1 cellular context compared by ENCODE assay signal in genomic region chr15:68618339-68619302, GRCh38.
TF ChIP-seq lines count a peak whose summit lies in the region.

No MANE protein-coding gene starts in this region.

TF ChIP-seq in SK-N-SH treated with all-trans-retinoic acid at 6 μM for 48 hours, 23 proteins besides CTCF, POLR2A, EP300 and RAD21 (continued from another document):
- TF ChIP-seq RARB (CRISPR knock-in tag; IDR thresholded peaks at IDR 0.05) = no peak
- TF ChIP-seq ARNTL (CRISPR knock-in tag; IDR thresholded peaks at IDR 0.05; ENCODE audit: borderline replicate concordance, low read depth) = no peak
- TF ChIP-seq ZNF8 (CRISPR knock-in tag; IDR thresholded peaks at IDR 0.05) = no peak
- TF ChIP-seq ESRRG (CRISPR knock-in tag; IDR thresholded peaks at IDR 0.05) = no peak
- TF ChIP-seq TCF4 (CRISPR knock-in tag; IDR thresholded peaks at IDR 0.05; ENCODE audit: borderline replicate concordance) = no peak
- no peak for TF ChIP-seq GLIS3 (CRISPR knock-in tag; IDR thresholded peaks at IDR 0.05)
- TF ChIP-seq, protein P1, sequence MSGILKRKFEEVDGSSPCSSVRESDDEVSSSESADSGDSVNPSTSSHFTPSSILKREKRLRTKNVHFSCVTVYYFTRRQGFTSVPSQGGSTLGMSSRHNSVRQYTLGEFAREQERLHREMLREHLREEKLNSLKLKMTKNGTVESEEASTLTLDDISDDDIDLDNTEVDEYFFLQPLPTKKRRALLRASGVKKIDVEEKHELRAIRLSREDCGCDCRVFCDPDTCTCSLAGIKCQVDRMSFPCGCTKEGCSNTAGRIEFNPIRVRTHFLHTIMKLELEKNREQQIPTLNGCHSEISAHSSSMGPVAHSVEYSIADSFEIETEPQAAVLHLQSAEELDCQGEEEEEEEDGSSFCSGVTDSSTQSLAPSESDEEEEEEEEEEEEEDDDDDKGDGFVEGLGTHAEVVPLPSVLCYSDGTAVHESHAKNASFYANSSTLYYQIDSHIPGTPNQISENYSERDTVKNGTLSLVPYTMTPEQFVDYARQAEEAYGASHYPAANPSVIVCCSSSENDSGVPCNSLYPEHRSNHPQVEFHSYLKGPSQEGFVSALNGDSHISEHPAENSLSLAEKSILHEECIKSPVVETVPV (CRISPR knock-in tag; IDR thresholded peaks at IDR 0.05) = no peak
- TF ChIP-seq, protein P2, sequence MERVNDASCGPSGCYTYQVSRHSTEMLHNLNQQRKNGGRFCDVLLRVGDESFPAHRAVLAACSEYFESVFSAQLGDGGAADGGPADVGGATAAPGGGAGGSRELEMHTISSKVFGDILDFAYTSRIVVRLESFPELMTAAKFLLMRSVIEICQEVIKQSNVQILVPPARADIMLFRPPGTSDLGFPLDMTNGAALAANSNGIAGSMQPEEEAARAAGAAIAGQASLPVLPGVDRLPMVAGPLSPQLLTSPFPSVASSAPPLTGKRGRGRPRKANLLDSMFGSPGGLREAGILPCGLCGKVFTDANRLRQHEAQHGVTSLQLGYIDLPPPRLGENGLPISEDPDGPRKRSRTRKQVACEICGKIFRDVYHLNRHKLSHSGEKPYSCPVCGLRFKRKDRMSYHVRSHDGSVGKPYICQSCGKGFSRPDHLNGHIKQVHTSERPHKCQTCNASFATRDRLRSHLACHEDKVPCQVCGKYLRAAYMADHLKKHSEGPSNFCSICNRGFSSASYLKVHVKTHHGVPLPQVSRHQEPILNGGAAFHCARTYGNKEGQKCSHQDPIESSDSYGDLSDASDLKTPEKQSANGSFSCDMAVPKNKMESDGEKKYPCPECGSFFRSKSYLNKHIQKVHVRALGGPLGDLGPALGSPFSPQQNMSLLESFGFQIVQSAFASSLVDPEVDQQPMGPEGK (CRISPR knock-in tag; IDR thresholded peaks at IDR 0.05; ENCODE audit: borderline replicate concordance) = no peak
TF ChIP-seq in SK-N-SH treated with all-trans-retinoic acid at 6 μM for 48 hours: peak in this region for 0.
